Comparison of ENCODE assay signal across 16 cellular contexts in genomic region chr1:17621691-17622090, GRCh38.
"Had no signal": no experiment of that assay in that cellular context is flagged by ENCODE, and none has a peak within 500 bp of the region (broad histone marks: within the 10 kb centered on the region; RNA-seq: fewer than 3 reads in every experiment).

No MANE protein-coding gene starts in this region.

- H3K36me3 Mint-ChIP-seq: naive B cell had no signal

- H3K4me1 ChIP-seq: colonic mucosa had no signal

- H3K9me3 Mint-ChIP-seq: naive B cell, nephron progenitor cell had no signal

- H3K27ac Mint-ChIP-seq: naive B cell, nephron progenitor cell had no signal

- DNase-seq: cerebellar nuclear complex; colonic mucosa; dorsolateral prefrontal cortex; effector memory CD4-positive, alpha-beta T cell; foreskin fibroblast; head of caudate nucleus; hippocampal formation; left colon; mesendoderm; naive B cell; nephron progenitor cell; posterior cingulate gyrus; stimulated activated CD4-positive, alpha-beta T cell treated with anti-CD3 and anti-CD28 coated beads, Interleukin-2, amount 100 ng/mL, for 48 hours; stimulated activated naive CD8-positive, alpha-beta T cell treated with anti-CD3 and anti-CD28 coated beads, Interleukin-15, Interleukin-2, amounts not matched to agents 100 U/mL and 50 U/mL, for 24 hours; transverse colon had no signal

- H3K4me3 ChIP-seq: colonic mucosa, dorsolateral prefrontal cortex, smooth muscle cell, transverse colon had no signal

- H3K27me3 ChIP-seq: colonic mucosa, dorsolateral prefrontal cortex, transverse colon had no signal

- H3K27ac ChIP-seq: colonic mucosa, transverse colon had no signal

- H3K9me3 ChIP-seq: colonic mucosa, transverse colon had no signal

- H3K4me2 ChIP-seq: smooth muscle cell had no signal

- H3K4me3 Mint-ChIP-seq: naive B cell, nephron progenitor cell had no signal
